9 cellular contexts compared by ENCODE assay signal in genomic region chr2:218781691-218782528, GRCh38. TPM values are rescaled to one million over a fixed set of nuclear protein-coding genes. Genes with fewer than 3 reads are reported as not detected.
DNase-seq lines count a peak whose midpoint lies in the region; ATAC-seq and TF ChIP-seq lines count a peak whose summit lies in the region.
"Had no signal": no experiment of that assay in that cellular context is flagged by ENCODE, and none has a peak within 500 bp of the region (broad histone marks: within the 10 kb centered on the region; RNA-seq: fewer than 3 reads in every experiment).

Gene CYP27A1 (plus strand): TSS chr2:218782147. CDS start chr2:218782183, 36 bp downstream.

- ATAC-seq in T-cell (replicated peaks in 1 of 4): peak in 1 of 4 experiments; percentile 26
- ATAC-seq in GM21423 (IDR thresholded peaks at IDR 0.05; ENCODE audit: unreplicated experiment): no peak
- no peak for ATAC-seq in HG03432 (IDR thresholded peaks at IDR 0.05; ENCODE audit: unreplicated experiment)

- H3K9ac ChIP-seq in neural progenitor cell: no peak within 1 kb of the TSS
- H3K9ac ChIP-seq: KMS-11 had no signal

- H3K36me3 ChIP-seq in neural progenitor cell: no peaks in the 10 kb centered on the region

- CTCF ChIA-PET in T-cell (lab: Charles Lee): no interaction called here

- DNase-seq in GM13976 (ENCODE audit: low spot score): peak; percentile 52
- DNase-seq in T-cell: peak in 1 of 34 experiments; percentile 5
- DNase-seq in globus pallidus (ENCODE audit: low spot score): peak; percentile 78
- peak; percentile 71 for DNase-seq in neural progenitor cell (ENCODE audit: low spot score)
- no peak for DNase-seq in NCI-H146 (lab: John Stamatoyannopoulos, UW)
- no peak for DNase-seq in cortex of kidney (lab: John Stamatoyannopoulos, UW)

- H3K4me3 Mint-ChIP-seq in T-cell: peak within 1 kb of the TSS in 2 of 3 donors; percentile 2 to 27
- H3K4me3 Mint-ChIP-seq in neural progenitor cell: peak within 1 kb of the TSS; percentile 82

- H3K27me3 Mint-ChIP-seq in T-cell (peaks cover 54 to 60% of the 10 kb centered on the region in 2 donors), neural progenitor cell (ENCODE audit: insufficient read depth, low read depth) (peaks cover 19% of the 10 kb centered on the region)

- TF ChIP-seq CTCF in GM13976 (IDR thresholded peaks at IDR 0.05; ENCODE audit: borderline replicate concordance, control extremely low read depth, extremely low read depth, insufficient read depth, missing control alignments) (no peak), neural progenitor cell (IDR thresholded peaks at IDR 0.05) (no peak)

- peaks cover 4 to 9% (median 7%) of the 10 kb centered on the region in 3 donors for H3K9me3 Mint-ChIP-seq in T-cell
- H3K9me3 Mint-ChIP-seq in neural progenitor cell: peaks cover 5% of the 10 kb centered on the region

- POLR2A ChIA-PET in T-cell (lab: Charles Lee): no interaction called here

- H3K27ac Mint-ChIP-seq in T-cell (no peak within 1 kb of the TSS), neural progenitor cell (no peak within 1 kb of the TSS)

- in situ Hi-C loops in GM13976 (cut with MboI; ENCODE audit: low sequenced_read_pairs, unreplicated experiment): no loop called here

- H3K36me3 Mint-ChIP-seq in T-cell: peaks cover 9% of the 10 kb centered on the region
- H3K36me3 Mint-ChIP-seq in neural progenitor cell: peaks cover 11% of the 10 kb centered on the region

- peak within 1 kb of the TSS; percentile 57 for H3K4me3 ChIP-seq in neural progenitor cell

- H2AFZ ChIP-seq in neural progenitor cell (replicated peaks): peak within 1 kb of the TSS; percentile 81

- no peaks in the 10 kb centered on the region for H3K79me2 ChIP-seq in neural progenitor cell (ENCODE audit: low read depth)

- H3K9me3 ChIP-seq in neural progenitor cell (ENCODE audit: low read depth): no peaks in the 10 kb centered on the region

- H3K4me1 Mint-ChIP-seq in T-cell (peaks cover 0 to 10% (median 8%) of the 10 kb centered on the region in 3 donors), neural progenitor cell (peaks cover 8% of the 10 kb centered on the region)

- H3K4me1 ChIP-seq in neural progenitor cell: peaks cover 16% of the 10 kb centered on the region

- H3K4me2 ChIP-seq in neural progenitor cell: peak within 1 kb of the TSS; percentile 94
- H3K4me2 ChIP-seq: KMS-11 had no signal

- no peak within 1 kb of the TSS for H3K27ac ChIP-seq in neural progenitor cell
- H3K27ac ChIP-seq: KMS-11 had no signal

- H4K20me1 ChIP-seq in neural progenitor cell (ENCODE audit: low read depth): peaks cover 18% of the 10 kb centered on the region

- peaks cover 16% of the 10 kb centered on the region for H3F3A ChIP-seq in neural progenitor cell (ENCODE audit: low read depth)

- H3K27me3 ChIP-seq in neural progenitor cell: peaks cover 65% of the 10 kb centered on the region

RNA-seq across cellular contexts. Expression of gene CYP27A1, which starts in this region (rescaled TPM):
- total RNA-seq in T-cell: under 1 TPM in 4 of 5 donors, not detected in 1; 0.50 to 0.89 (median 0.58) TPM
- 0.11 and 0.43 TPM in 2 replicates for total RNA-seq in neural progenitor cell (ENCODE audit: low replicate concordance)

Comparison
In these comparisons a context has a peak if more than half of its experiments do, and no peak if none do; other contexts are left out.
1. Peak in DNase-seq, H3K4me3 ChIP-seq and H3K4me2 ChIP-seq in neural progenitor cell; RNA of the gene not detected or under 1 TPM.
2. DNase-seq: peak in GM13976 (single experiment) and globus pallidus (single experiment); none in NCI-H146 (single experiment) and cortex of kidney (single experiment).